ENCODE assay signal across 1 cellular context in the genomic region with DNA sequence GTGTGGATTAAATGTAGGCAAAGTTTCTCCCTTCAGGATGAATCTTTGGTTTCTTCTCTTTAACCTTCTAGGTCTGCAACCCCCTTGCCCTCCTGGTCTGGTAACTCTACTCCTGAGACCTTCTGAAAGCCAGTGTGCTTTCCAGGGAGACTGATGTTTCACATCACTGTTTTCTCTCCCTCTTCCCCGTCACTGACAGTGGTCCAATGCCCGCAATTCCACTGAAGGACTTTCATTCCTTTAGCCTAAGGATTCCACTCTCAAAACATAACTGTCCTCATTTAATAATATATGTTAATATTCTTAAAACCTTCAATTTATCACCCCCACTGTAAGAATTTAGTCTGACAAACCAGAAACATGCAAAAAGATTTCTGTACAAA.
TF ChIP-seq lines count a peak whose summit lies in the region.

No MANE protein-coding gene starts in this region.

TF ChIP-seq in WTC11, 78 proteins besides CTCF, POLR2A, EP300 and RAD21 (continued from another document):
- no peak for TF ChIP-seq ESRRA (CRISPR knock-in tag; IDR thresholded peaks at IDR 0.05; ENCODE audit: borderline replicate concordance)
- TF ChIP-seq RORB (CRISPR knock-in tag; IDR thresholded peaks at IDR 0.05), result no peak
- TF ChIP-seq ETV6 (CRISPR knock-in tag; IDR thresholded peaks at IDR 0.05), result no peak
